Comparison of ENCODE assay signal across 18 cellular contexts in the genomic region with DNA sequence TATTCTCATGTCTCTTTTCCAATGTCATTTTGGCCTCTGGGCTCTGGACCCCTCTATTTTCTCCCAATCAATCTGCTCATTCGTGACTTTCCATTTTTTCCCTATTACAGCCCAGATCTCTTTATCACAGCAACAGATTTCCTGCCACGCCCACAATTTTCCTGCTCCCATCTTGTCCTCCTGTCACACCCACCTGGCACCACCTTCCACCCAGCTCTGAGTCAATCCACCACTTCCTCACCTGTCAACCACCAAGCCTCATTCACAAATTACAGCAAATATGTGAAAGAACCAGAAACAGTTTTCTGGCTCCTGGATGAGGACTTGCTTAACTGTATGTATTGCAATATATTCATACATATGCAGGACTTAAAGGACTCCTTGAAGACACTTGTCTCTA.
"Had no signal": no experiment of that assay in that cellular context is flagged by ENCODE, and none has a peak within 500 bp of the region (broad histone marks: within the 10 kb centered on the region; RNA-seq: fewer than 3 reads in every experiment).

No MANE protein-coding gene starts in this region.

- ATAC-seq: effector memory CD8-positive, alpha-beta T cell; gastrocnemius medialis; left cardiac atrium; naive thymus-derived CD4-positive, alpha-beta T cell; stimulated activated naive B cell treated with anti-CD40 and anti-IgM and Interleukin-4, amounts not matched to agents 10 μg/mL and 1 μg/mL and 100 μg/mL, for 72 hours had no signal

- H3K36me3 ChIP-seq: gastrocnemius medialis, right atrium auricular region, sigmoid colon, stomach, thoracic aorta, transverse colon had no signal

- H3K9me3 ChIP-seq: gastrocnemius medialis, right atrium auricular region, sigmoid colon, stomach, thoracic aorta, transverse colon had no signal

- H3K27ac ChIP-seq: gastrocnemius medialis, right atrium auricular region, sigmoid colon, skin epidermis, stomach, thoracic aorta, transverse colon had no signal

- H3K4me1 ChIP-seq: gastrocnemius medialis, right atrium auricular region, sigmoid colon, transverse colon had no signal

- H3K27me3 ChIP-seq: gastrocnemius medialis, right atrium auricular region, sigmoid colon, stomach, transverse colon had no signal

- H3K4me3 Mint-ChIP-seq: dendritic cell treated with granulocyte-macrophage colony-stimulating factor and Interleukin-4, amounts not matched to agents 40 ng/mL and 50 ng/mL, for 4 days; effector memory CD8-positive, alpha-beta T cell; naive thymus-derived CD4-positive, alpha-beta T cell; stimulated activated naive B cell treated with anti-CD40 and anti-IgM and Interleukin-4, amounts not matched to agents 10 μg/mL and 1 μg/mL and 100 μg/mL, for 72 hours had no signal

- H3K4me1 Mint-ChIP-seq: naive thymus-derived CD4-positive, alpha-beta T cell; stimulated activated naive B cell treated with anti-CD40 and anti-IgM and Interleukin-4, amounts not matched to agents 10 μg/mL and 1 μg/mL and 100 μg/mL, for 72 hours had no signal

- H3K27ac Mint-ChIP-seq: dendritic cell treated with granulocyte-macrophage colony-stimulating factor and Interleukin-4, amounts not matched to agents 40 ng/mL and 50 ng/mL, for 4 days; effector memory CD8-positive, alpha-beta T cell; naive thymus-derived CD4-positive, alpha-beta T cell; stimulated activated naive B cell treated with anti-CD40 and anti-IgM and Interleukin-4, amounts not matched to agents 10 μg/mL and 1 μg/mL and 100 μg/mL, for 72 hours had no signal

- H3K36me3 Mint-ChIP-seq: naive thymus-derived CD4-positive, alpha-beta T cell; stimulated activated naive B cell treated with anti-CD40 and anti-IgM and Interleukin-4, amounts not matched to agents 10 μg/mL and 1 μg/mL and 100 μg/mL, for 72 hours had no signal

- DNase-seq: cerebellar nuclear complex; effector memory CD8-positive, alpha-beta T cell; gastrocnemius medialis; islet precursor cell; left cardiac atrium; naive thymus-derived CD4-positive, alpha-beta T cell; posterior cingulate gyrus; sigmoid colon; stimulated activated CD4-positive, alpha-beta T cell treated with anti-CD3 and anti-CD28 coated beads, Interleukin-2, amount 100 ng/mL, for 24 hours; stimulated activated CD4-positive, alpha-beta T cell treated with anti-CD3 and anti-CD28 coated beads, Interleukin-4, amount 100 ng/mL, for 4 hours; stimulated activated naive B cell treated with anti-CD40 and anti-IgM and Interleukin-4, amounts not matched to agents 10 μg/mL and 1 μg/mL and 100 μg/mL, for 72 hours; stomach; substantia nigra; transverse colon had no signal

- H3K27me3 Mint-ChIP-seq: dendritic cell treated with granulocyte-macrophage colony-stimulating factor and Interleukin-4, amounts not matched to agents 40 ng/mL and 50 ng/mL, for 4 days; effector memory CD8-positive, alpha-beta T cell had no signal

- H3K4me3 ChIP-seq: gastrocnemius medialis, right atrium auricular region, sigmoid colon, skin epidermis, stomach, thoracic aorta, transverse colon had no signal

- H3K9me3 Mint-ChIP-seq: dendritic cell treated with granulocyte-macrophage colony-stimulating factor and Interleukin-4, amounts not matched to agents 40 ng/mL and 50 ng/mL, for 4 days; effector memory CD8-positive, alpha-beta T cell; stimulated activated naive B cell treated with anti-CD40 and anti-IgM and Interleukin-4, amounts not matched to agents 10 μg/mL and 1 μg/mL and 100 μg/mL, for 72 hours had no signal
